ENCODE assay signal across 12 cellular contexts in the genomic region with DNA sequence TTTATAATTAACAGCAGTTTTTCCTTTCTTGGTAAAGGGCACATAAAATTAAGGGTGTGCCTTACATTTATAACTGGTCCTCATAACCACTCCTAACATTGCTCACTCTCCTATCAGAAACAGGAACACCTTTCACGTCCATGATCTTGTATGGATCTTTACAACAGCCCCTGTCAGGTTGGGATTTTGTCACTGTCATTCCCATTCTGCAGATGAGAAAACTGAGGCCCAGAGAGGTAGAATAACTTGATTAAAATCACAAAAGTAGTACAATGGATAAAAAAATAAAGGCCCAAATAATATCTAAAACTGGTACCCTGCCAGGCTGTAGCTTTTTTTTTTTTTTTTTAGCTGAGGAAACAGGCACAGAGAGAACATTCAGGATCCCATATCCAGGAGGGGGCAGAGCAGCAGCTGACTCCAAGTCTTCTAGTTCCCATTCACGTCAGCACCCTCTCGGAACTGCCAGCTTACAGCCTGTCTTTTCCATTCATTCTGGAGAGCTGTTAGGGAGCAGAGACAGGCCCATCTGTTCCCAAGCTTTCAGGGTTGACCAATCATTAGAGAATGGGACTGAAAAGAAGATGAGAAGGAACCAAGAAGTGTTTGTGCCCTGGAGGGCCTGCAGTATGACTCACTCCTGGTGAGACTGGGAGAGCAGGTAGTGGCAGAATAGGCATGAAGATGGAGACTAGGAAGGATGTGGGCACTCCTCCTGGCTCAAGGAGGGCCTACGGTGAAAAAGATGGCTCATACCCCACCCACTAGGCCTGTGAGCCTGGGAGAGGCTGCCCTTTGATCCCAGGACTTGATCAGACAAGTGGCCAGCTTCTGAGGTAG. TPM values are rescaled to one million over a fixed set of nuclear protein-coding genes. Genes with fewer than 3 reads are reported as not detected.
A peak's percentile ranks its signal among the peaks of the same experiment; 100 is the strongest.
DNase-seq lines count a peak whose midpoint lies in the region; ATAC-seq and TF ChIP-seq lines count a peak whose summit lies in the region.
"Had no signal": no experiment of that assay in that cellular context is flagged by ENCODE, and none has a peak within 500 bp of the region (broad histone marks: within the 10 kb centered on the region; RNA-seq: fewer than 3 reads in every experiment).

No MANE protein-coding gene starts in this region.

- H3K4me3 Mint-ChIP-seq in CD8-positive, alpha-beta memory T cell: peak overlapping the region in 3 of 7 donors; percentile 29 to 35 (median 29)
- H3K4me3 Mint-ChIP-seq: WTC11 had no signal

- intact Hi-C loops in IMR-90 (cut with micrococcal nuclease): no loop called here

- in situ Hi-C loops in IMR-90 (cut with MboI; ENCODE audit: low sequenced_read_pairs): no loop called here

- H3K36me3 Mint-ChIP-seq in CD8-positive, alpha-beta memory T cell: peaks cover 0 to 71% (median 6%) of the 10 kb centered on the region in 3 donors

- no TSS peak for BruUV-seq in IMR-90 (replicated peaks; lab: Mats Ljungman, UMichigan)

- H3K9me3 Mint-ChIP-seq in CD8-positive, alpha-beta memory T cell: no peaks in the 10 kb centered on the region
- H3K9me3 Mint-ChIP-seq: WTC11 had no signal

- peaks cover 19 to 57% (median 30%) of the 10 kb centered on the region in 3 donors for H3K4me1 Mint-ChIP-seq in CD8-positive, alpha-beta memory T cell

- no peaks in the 10 kb centered on the region for H3K9me3 ChIP-seq in CD8-positive, alpha-beta memory T cell (ENCODE audit: low read length)
- H3K9me3 ChIP-seq in IMR-90 (ENCODE audit: control insufficient read depth, insufficient read depth, low read length): no peaks in the 10 kb centered on the region

- H4K20me1 ChIP-seq in IMR-90 (ENCODE audit: insufficient read depth, low read length): no peaks in the 10 kb centered on the region

- H3K27ac ChIP-seq in CD8-positive, alpha-beta memory T cell (ENCODE audit: low read depth, low read length): no peak overlapping the region
- H3K27ac ChIP-seq in IMR-90 (ENCODE audit: insufficient read depth, low read length) (no peak overlapping the region), cingulate gyrus (ENCODE audit: low read depth, low read length) (peak overlapping the region; percentile 73), layer of hippocampus (ENCODE audit: low read depth, low read length) (peak overlapping the region; percentile 22)

- no peak for TF ChIP-seq CTCF in IMR-90 (conservative IDR thresholded peaks at IDR 0.05; ENCODE audit: low read depth, low read length)

- H3K4me1 ChIP-seq in CD8-positive, alpha-beta memory T cell (ENCODE audit: insufficient read depth, low read length): peaks cover 5% of the 10 kb centered on the region
- H3K4me1 ChIP-seq in IMR-90 (ENCODE audit: control insufficient read depth, insufficient read depth, low read length): no peaks in the 10 kb centered on the region

- no peak overlapping the region for H2BK120ac ChIP-seq in IMR-90 (ENCODE audit: low read depth, low read length)

- no peak overlapping the region for H2BK15ac ChIP-seq in IMR-90 (ENCODE audit: low read depth, low read length)

- TF ChIP-seq POLR2A in IMR-90 (IDR thresholded peaks at IDR 0.05; ENCODE audit: low read depth, low read length): no peak

- H3K79me1 ChIP-seq in IMR-90 (ENCODE audit: low read depth in 1 of 2, low read length in 2 of 2): 0 out of 4 replicates have a peak, but pooled peaks cover 0 to 2% of the 10 kb centered on the region in 2 experiments

- H3K14ac ChIP-seq in IMR-90 (replicated peaks; ENCODE audit: low read depth, low read length): no peak overlapping the region

- H4K91ac ChIP-seq in IMR-90 (ENCODE audit: insufficient read depth, low read depth, low read length): no peak overlapping the region

- WGBS in IMR-90 (ENCODE audit: extremely low coverage in 2 of 2, insufficient read length in 1 of 2), 2 experiments: no CpG with 5 or more reads among the region's 4 CpGs

- no peak overlapping the region for H2AK9ac ChIP-seq in IMR-90 (replicated peaks; ENCODE audit: low read depth, low read length, poor library complexity)

- POLR2A ChIA-PET in CD8-positive, alpha-beta memory T cell (lab: Charles Lee): interaction anchor here (0.6 kb wide), 1 partner anchor 184 kb away, joined by 5 read pairs; no protein-coding TSS in a partner anchor
- POLR2A ChIA-PET in IMR-90 (lab: Charles Lee; ENCODE audit: unreplicated experiment): no interaction called here

- peak overlapping the region; percentile 37 for H2AFZ ChIP-seq in IMR-90 (replicated peaks; ENCODE audit: low read length, poor library complexity)

- H3K4me2 ChIP-seq in IMR-90 (ENCODE audit: low read depth, low read length): no peak overlapping the region

- no peak overlapping the region for H2BK5ac ChIP-seq in IMR-90 (ENCODE audit: low read depth, low read length, poor library complexity, severe bottlenecking)

- no peak overlapping the region for H3K23ac ChIP-seq in IMR-90 (ENCODE audit: low read depth, low read length)

- CTCF ChIA-PET in CD8-positive, alpha-beta memory T cell (lab: Charles Lee): no interaction called here
- CTCF ChIA-PET in IMR-90 (lab: Yijun Ruan, JAX): interaction anchor here (0.6 to 0.9 kb wide), 2 partner anchors 9 to 235 kb away, joined by 3 to 6 read pairs; no protein-coding TSS in a partner anchor

- no peak for TF ChIP-seq RAD21 in IMR-90 (IDR thresholded peaks at IDR 0.05; ENCODE audit: low read length)

- peaks cover 0 to 11% of the 10 kb centered on the region in 2 donors for H3K27me3 Mint-ChIP-seq in CD8-positive, alpha-beta memory T cell

- H3K36me3 ChIP-seq in CD8-positive, alpha-beta memory T cell (ENCODE audit: insufficient read depth, low read length): no peaks in the 10 kb centered on the region
- H3K36me3 ChIP-seq in IMR-90 (ENCODE audit: control insufficient read depth, insufficient read depth, low read length): peaks cover 16% of the 10 kb centered on the region

- no peak overlapping the region for H3K9ac ChIP-seq in IMR-90 (ENCODE audit: low read depth, low read length)

- no peaks in the 10 kb centered on the region for H3K9me1 ChIP-seq in IMR-90 (ENCODE audit: insufficient read depth, low read length)

- dilution Hi-C loops in IMR-90 (cut with HindIII; ENCODE audit: low sequenced_read_pairs, unreplicated experiment): no loop called here

- no peak overlapping the region for H2BK20ac ChIP-seq in IMR-90 (ENCODE audit: low read depth, low read length)

- H2AK5ac ChIP-seq in IMR-90 (ENCODE audit: low read depth, low read length): no peak overlapping the region

- H3K18ac ChIP-seq in IMR-90 (ENCODE audit: low read depth, low read length): no peak overlapping the region

- no peak overlapping the region for H3K4me3 ChIP-seq in CD8-positive, alpha-beta memory T cell (ENCODE audit: low read length)
- no peak overlapping the region for H3K4me3 ChIP-seq in IMR-90 (ENCODE audit: insufficient read depth, low read depth, low read length)

- H3K27me3 ChIP-seq in CD8-positive, alpha-beta memory T cell (ENCODE audit: insufficient read depth, low read length, poor library complexity, severe bottlenecking): no peaks in the 10 kb centered on the region
- H3K27me3 ChIP-seq in IMR-90 (ENCODE audit: control insufficient read depth, insufficient read depth, low read length): no peaks in the 10 kb centered on the region; the same call in 1 of the 2 replicates
- no peaks in the 10 kb centered on the region for H3K27me3 ChIP-seq in layer of hippocampus (ENCODE audit: control insufficient read depth, insufficient read depth, low read length)

- H4K5ac ChIP-seq in IMR-90 (ENCODE audit: low read depth, low read length): no peak overlapping the region

- no peak overlapping the region for H3K56ac ChIP-seq in IMR-90 (ENCODE audit: extremely low read depth, insufficient read depth, low read length)

- ATAC-seq in IMR-90 (ENCODE audit: low read depth): no peak
- ATAC-seq: WTC11 had no signal

- H3K4ac ChIP-seq in IMR-90 (ENCODE audit: low read depth, low read length): no peak overlapping the region

- H3K27ac Mint-ChIP-seq in CD8-positive, alpha-beta memory T cell: peak overlapping the region in 5 of 8 donors; percentile 17 to 55 (median 44)
- H3K27ac Mint-ChIP-seq: WTC11 had no signal

- no peak for DNase-seq in CD8-positive, alpha-beta memory T cell
- peak; percentile 23 for DNase-seq in IMR-90
- DNase-seq in GM19238 (ENCODE audit: insufficient read length, low spot score): no peak
- DNase-seq in activated T-cell treated with anti-CD3 and anti-CD28 coated beads, Interleukin-2, amount 50 U/mL, for 1 hour: no peak
- no peak for DNase-seq in activated CD4-positive, CD25-positive, alpha-beta regulatory T cell (lab: John Stamatoyannopoulos, UW)
- no peak for DNase-seq in NCI-H1436 treated with DMSO at 0.1 percent for 48 hours (lab: John Stamatoyannopoulos, UW)
- DNase-seq: GDM1 had no signal

- no peak overlapping the region for H4K8ac ChIP-seq in IMR-90 (ENCODE audit: low read depth in 2 of 2, low read length in 2 of 2)

TF ChIP-seq in IMR-90, 13 proteins besides CTCF, POLR2A, EP300 and RAD21 (continues in another document):
- TF ChIP-seq MAZ (IDR thresholded peaks at IDR 0.05; ENCODE audit: borderline replicate concordance, low read depth, low read length) (no peak), BHLHE40 (IDR thresholded peaks at IDR 0.05; ENCODE audit: low read depth, low read length) (no peak), FOS (IDR thresholded peaks at IDR 0.05; ENCODE audit: low read depth, low read length) (no peak), CHD1 (IDR thresholded peaks at IDR 0.05; ENCODE audit: low read depth, low read length) (no peak), MAFK (IDR thresholded peaks at IDR 0.05; ENCODE audit: low read depth, low read length) (no peak), NFE2L2 (IDR thresholded peaks at IDR 0.05; ENCODE audit: low read depth, low read length) (no peak), RFX5 (IDR thresholded peaks at IDR 0.05; ENCODE audit: low read depth, low read length) (no peak)

RNA-seq across cellular contexts. Expression of a gene that starts 7.3 kb away (rescaled TPM):
- 10 to 100 TPM; 32.1 to 33.2 TPM for total RNA-seq in CD8-positive, alpha-beta memory T cell
- polyA plus RNA-seq in CD8-positive, alpha-beta memory T cell: 17.2 TPM
- 6.6 and 7.2 TPM in 2 replicates for total RNA-seq in IMR-90 (2012; rRNA removed)
- 8.6 and 9.9 TPM in 2 replicates for polyA plus RNA-seq in IMR-90 (2012; rRNA removed)
- 6.6 and 7.1 TPM in 2 replicates for polyA plus RNA-seq in IMR-90 (2012; cell fraction: cytosol; rRNA removed)
- 9.5 and 19.5 TPM in 2 replicates for polyA plus RNA-seq in IMR-90 (2012; cell fraction: nucleus; rRNA removed; ENCODE audit: low replicate concordance)

RNA-seq across cellular contexts. Expression of a gene that starts 20.3 kb away (rescaled TPM):
- total RNA-seq in CD8-positive, alpha-beta memory T cell: 10 to 100 TPM; 81.9 to 84.0 TPM
- polyA plus RNA-seq in CD8-positive, alpha-beta memory T cell: 33.5 TPM
- total RNA-seq in IMR-90 (2012; rRNA removed): not detected in 2 replicates
- polyA plus RNA-seq in IMR-90 (2012; rRNA removed): 0.09 and 0.14 TPM in 2 replicates
- polyA plus RNA-seq in IMR-90 (2012; cell fraction: cytosol; rRNA removed): 0.11 and 0.14 TPM in 2 replicates
- 0.74 and 1.1 TPM in 2 replicates for polyA plus RNA-seq in IMR-90 (2012; cell fraction: nucleus; rRNA removed; ENCODE audit: low replicate concordance)

RNA-seq across cellular contexts. Expression of a gene that starts 57.7 kb away (rescaled TPM):
- not detected for total RNA-seq in CD8-positive, alpha-beta memory T cell
- not detected for polyA plus RNA-seq in CD8-positive, alpha-beta memory T cell
- not detected in 2 replicates for total RNA-seq in IMR-90 (2012; rRNA removed)
- not detected in 2 replicates for polyA plus RNA-seq in IMR-90 (2012; rRNA removed)
- polyA plus RNA-seq in IMR-90 (2012; cell fraction: cytosol; rRNA removed): not detected in 2 replicates
- not detected in 2 replicates for polyA plus RNA-seq in IMR-90 (2012; cell fraction: nucleus; rRNA removed; ENCODE audit: low replicate concordance)
- total RNA-seq: astrocyte, subcutaneous adipose tissue, WTC11 had no signal

Comparison
In these comparisons a context has a peak if more than half of its experiments do, and no peak if none do; other contexts are left out.
1. H3K27ac ChIP-seq: peak in cingulate gyrus (single experiment) and layer of hippocampus (single experiment); none in CD8-positive, alpha-beta memory T cell (single experiment) and IMR-90 (single experiment).
2. RNA of a gene that starts 20.3 kb away (total RNA-seq): 81.9 to 84.0 TPM in CD8-positive, alpha-beta memory T cell; not detected in IMR-90; every median in the first group is over 10 times any median in the second.